ENCODE assay signal across 8 cellular contexts in the genomic region with DNA sequence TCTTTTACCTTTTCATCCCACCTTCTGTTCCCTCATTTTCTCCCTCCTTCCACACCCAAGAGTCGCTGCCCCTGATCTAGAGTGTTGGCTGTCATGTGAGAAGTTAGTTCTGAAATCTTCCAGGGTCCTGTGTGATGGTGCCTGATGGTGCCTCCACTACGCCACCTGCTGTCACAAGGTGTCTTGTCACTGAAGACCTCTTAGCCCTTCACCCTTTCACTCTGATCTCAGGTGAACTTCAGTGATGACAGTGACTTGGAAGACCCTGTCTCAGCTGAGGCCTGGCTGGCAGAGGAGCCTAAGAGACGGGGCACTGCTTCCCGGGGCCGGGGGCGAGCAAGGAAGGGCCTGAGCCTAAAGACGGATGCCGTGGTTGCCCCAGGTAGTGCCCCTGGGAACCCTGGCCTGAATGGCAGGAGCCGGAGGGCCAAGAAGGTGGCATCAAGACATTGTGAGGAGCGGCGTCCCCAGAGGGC. TPM values are rescaled to one million over a fixed set of nuclear protein-coding genes. Genes with fewer than 3 reads are reported as not detected.
A peak's percentile ranks its signal among the peaks of the same experiment; 100 is the strongest.
DNase-seq lines count a peak whose midpoint lies in the region; ATAC-seq and TF ChIP-seq lines count a peak whose summit lies in the region.

No MANE protein-coding gene starts in this region.

- in situ Hi-C loops in SK-MEL-5 (cut with HindIII; ENCODE audit: low pct_unique_long_range_greater_than_20kb, low sequenced_read_pairs), result no loop called here

- H3K9me3 Mint-ChIP-seq in activated naive CD4-positive, alpha-beta T cell treated with anti-CD3 and anti-CD28 coated beads, Interleukin-2, amount 50 U/mL, for 24 hours, result no peaks in the 10 kb centered on the region

- no peaks in the 10 kb centered on the region for H3K27me3 ChIP-seq in prostate gland (replicated peaks; ENCODE audit: insufficient read depth)

- H3K27ac ChIP-seq in prostate gland, result peak overlapping the region; percentile 20 to 48

- POLR2A ChIA-PET in HEK293T (lab: Yijun Ruan, JAX), result no interaction called here

- CTCF ChIA-PET in HEK293T (lab: Yijun Ruan, JAX), result interaction anchor here (1.1 to 1.4 kb wide), 3 partner anchors 73 to 213 kb away, joined by 3 to 7 read pairs (median 5); partner anchors contain the start of gene TARBP2

- no peak overlapping the region for H3K4me3 Mint-ChIP-seq in activated naive CD4-positive, alpha-beta T cell treated with anti-CD3 and anti-CD28 coated beads, Interleukin-2, amount 50 U/mL, for 24 hours

- WGBS in prostate gland, result 77% methylated on average over 11 of the region's 11 CpGs

- no peak for TF ChIP-seq POLR2A in prostate gland (IDR thresholded peaks at IDR 0.05)

- H3K4me1 ChIP-seq in prostate gland (replicated peaks), result peaks cover 8% of the 10 kb centered on the region

- H3K4me1 Mint-ChIP-seq in activated naive CD4-positive, alpha-beta T cell treated with anti-CD3 and anti-CD28 coated beads, Interleukin-2, amount 50 U/mL, for 24 hours, result peaks cover 19% of the 10 kb centered on the region

- DNase-seq in CD1c-positive myeloid dendritic cell (ENCODE audit: extremely low spot score), result peak; percentile 81
- DNase-seq in HEK293T (ENCODE audit: extremely low spot score), result peak; percentile 62
- peak; percentile 82 for DNase-seq in SK-MEL-5 (ENCODE audit: low read depth, low spot score)
- peak; percentile 73 for DNase-seq in Right ventricle myocardium inferior (ENCODE audit: missing footprints)
- DNase-seq in prostate gland (ENCODE audit: low spot score), result peak; percentile 66
- no peak for DNase-seq in NCI-H1930 (lab: John Stamatoyannopoulos, UW)
- DNase-seq in occipital lobe (lab: John Stamatoyannopoulos, UW), result no peak

- H3K9me3 ChIP-seq in prostate gland, result no peaks in the 10 kb centered on the region

- H3K36me3 ChIP-seq in prostate gland, result no peaks in the 10 kb centered on the region

- ATAC-seq in Right ventricle myocardium inferior, result peak; percentile 75

- H3K36me3 Mint-ChIP-seq in activated naive CD4-positive, alpha-beta T cell treated with anti-CD3 and anti-CD28 coated beads, Interleukin-2, amount 50 U/mL, for 24 hours, result peaks cover 3% of the 10 kb centered on the region

- H3K27ac Mint-ChIP-seq in activated naive CD4-positive, alpha-beta T cell treated with anti-CD3 and anti-CD28 coated beads, Interleukin-2, amount 50 U/mL, for 24 hours, result peak overlapping the region; percentile 15

- H3K4me3 ChIP-seq in prostate gland, result no peak overlapping the region

- intact Hi-C loops in Right ventricle myocardium inferior (cut with DNase I), result loop anchor here (1.0 to 2.0 kb wide), 2 partner anchors 74 to 127 kb away; no protein-coding TSS in a partner anchor
- intact Hi-C loops in prostate gland (cut with DNase I), result loop anchor here (2.0 kb wide), 1 partner anchor 73 kb away; no protein-coding TSS in a partner anchor

- no peaks in the 10 kb centered on the region for H3K27me3 Mint-ChIP-seq in activated naive CD4-positive, alpha-beta T cell treated with anti-CD3 and anti-CD28 coated beads, Interleukin-2, amount 50 U/mL, for 24 hours

- peak; percentile 53 to 85 (median 80) for TF ChIP-seq CTCF in prostate gland (IDR thresholded peaks at IDR 0.05)

TF ChIP-seq in HEK293T, 16 proteins besides CTCF, POLR2A, EP300 and RAD21:
- TF ChIP-seq ARNT (IDR thresholded peaks at IDR 0.05), result no peak

RNA-seq across cellular contexts. Expression of gene PFDN5, which starts 7.6 kb away (rescaled TPM):
- total RNA-seq in SK-MEL-5 (2014; rRNA removed; shearing (Covaris generic)), result 531 and 559 TPM in 2 replicates
- polyA plus RNA-seq in SK-MEL-5 (2015; cell fraction: cytosol; rRNA removed), result 316 and 417 TPM in 2 replicates
- polyA plus RNA-seq in SK-MEL-5 (2015; cell fraction: nucleus; rRNA removed), result 952 and 1,057 TPM in 2 replicates
- total RNA-seq in Right ventricle myocardium inferior, result 392 TPM
- 100 to 1,000 TPM; 552 to 673 TPM for total RNA-seq in prostate gland
- 423 TPM for total RNA-seq in occipital lobe

RNA-seq across cellular contexts. Expression of gene MYG1, which starts 11.7 kb away (rescaled TPM):
- total RNA-seq in SK-MEL-5 (2014; rRNA removed; shearing (Covaris generic)), result 59.4 and 61.3 TPM in 2 replicates
- polyA plus RNA-seq in SK-MEL-5 (2015; cell fraction: cytosol; rRNA removed), result 71.5 and 77.3 TPM in 2 replicates
- polyA plus RNA-seq in SK-MEL-5 (2015; cell fraction: nucleus; rRNA removed), result 25.6 and 47.8 TPM in 2 replicates
- total RNA-seq in Right ventricle myocardium inferior (38.5 TPM), prostate gland (10 to 100 TPM; 48.1 to 75.4 TPM), occipital lobe (39.5 TPM)

RNA-seq across cellular contexts. Expression of gene ESPL1, which starts 19.7 kb away (rescaled TPM):
- total RNA-seq in SK-MEL-5 (2014; rRNA removed; shearing (Covaris generic)), result 8.3 and 9.2 TPM in 2 replicates
- 19.1 and 25.2 TPM in 2 replicates for polyA plus RNA-seq in SK-MEL-5 (2015; cell fraction: cytosol; rRNA removed)
- polyA plus RNA-seq in SK-MEL-5 (2015; cell fraction: nucleus; rRNA removed), result 77.0 and 80.6 TPM in 2 replicates
- total RNA-seq in Right ventricle myocardium inferior, result 0.97 TPM
- total RNA-seq in prostate gland, result 1 to 10 TPM in 1 of 2 donors, under 1 TPM in 1; 0.55 to 6.1 TPM
- 1.7 TPM for total RNA-seq in occipital lobe

RNA-seq across cellular contexts. Expression of gene AAAS, which starts 33.6 kb away (rescaled TPM):
- 72.2 and 73.3 TPM in 2 replicates for total RNA-seq in SK-MEL-5 (2014; rRNA removed; shearing (Covaris generic))
- 79.2 and 85.2 TPM in 2 replicates for polyA plus RNA-seq in SK-MEL-5 (2015; cell fraction: cytosol; rRNA removed)
- 384 and 422 TPM in 2 replicates for polyA plus RNA-seq in SK-MEL-5 (2015; cell fraction: nucleus; rRNA removed)
- total RNA-seq in Right ventricle myocardium inferior, result 38.5 TPM
- 10 to 100 TPM; 50.7 to 79.3 TPM for total RNA-seq in prostate gland
- total RNA-seq in occipital lobe, result 28.9 TPM

RNA-seq across cellular contexts. Expression of gene SP7, which starts 48.4 kb away (rescaled TPM):
- not detected in 2 replicates for total RNA-seq in SK-MEL-5 (2014; rRNA removed; shearing (Covaris generic))
- polyA plus RNA-seq in SK-MEL-5 (2015; cell fraction: cytosol; rRNA removed), result 0.07 TPM in 1 of 2 replicates, not detected in the other
- 0.11 TPM in 1 of 2 replicates, not detected in the other for polyA plus RNA-seq in SK-MEL-5 (2015; cell fraction: nucleus; rRNA removed)
- not detected for total RNA-seq in Right ventricle myocardium inferior
- not detected for total RNA-seq in prostate gland
- total RNA-seq in occipital lobe, result not detected

Comparison
In these comparisons a context has a peak if more than half of its experiments do, and no peak if none do; other contexts are left out.
1. DNase-seq: peak in CD1c-positive myeloid dendritic cell (single experiment), HEK293T (single experiment), SK-MEL-5 (single experiment), Right ventricle myocardium inferior (single experiment) and prostate gland (single experiment); none in NCI-H1930 (0 of 2) and occipital lobe (single experiment).